ENCODE assay signal across 27 cellular contexts in genomic region chr7:100553032-100553431, GRCh38. TPM values are rescaled to one million over a fixed set of nuclear protein-coding genes. Genes with fewer than 3 reads are reported as not detected.
"Had no signal": no experiment of that assay in that cellular context is flagged by ENCODE, and none has a peak within 500 bp of the region (broad histone marks: within the 10 kb centered on the region; RNA-seq: fewer than 3 reads in every experiment).

No MANE protein-coding gene starts in this region.

- H3K27me3 Mint-ChIP-seq: naive thymus-derived CD8-positive, alpha-beta T cell; stimulated activated naive CD8-positive, alpha-beta T cell treated with anti-CD3 and anti-CD28 coated beads, Interleukin-15, amount 100 ng/mL, for 72 hours had no signal

- H3K27ac Mint-ChIP-seq: nephron progenitor cell had no signal

- H3K27me3 ChIP-seq: dorsolateral prefrontal cortex, foreskin keratinocyte, gastroesophageal sphincter, heart right ventricle, right atrium auricular region, sigmoid colon, suprapubic skin, thyroid gland, vagina had no signal

- H3K4me1 ChIP-seq: foreskin keratinocyte had no signal

- H3K4me3 Mint-ChIP-seq: naive thymus-derived CD8-positive, alpha-beta T cell; nephron progenitor cell; stimulated activated naive CD8-positive, alpha-beta T cell treated with anti-CD3 and anti-CD28 coated beads, Interleukin-15, amount 100 ng/mL, for 72 hours had no signal

- H3K4me3 ChIP-seq: dorsolateral prefrontal cortex, gastroesophageal sphincter, heart right ventricle, lower lobe of right lung, prostate gland, right atrium auricular region, sigmoid colon, suprapubic skin, thyroid gland, vagina had no signal

- DNase-seq: dorsolateral prefrontal cortex; effector CD4-positive, alpha-beta T cell; foreskin keratinocyte; heart right ventricle; hypothalamus; left ventricle myocardium superior; lower lobe of right lung; naive thymus-derived CD8-positive, alpha-beta T cell; nephron progenitor cell; nucleus accumbens; sigmoid colon; stimulated activated CD4-positive, alpha-beta T cell treated with anti-CD3 and anti-CD28 coated beads, Interleukin-2, amount 100 ng/mL, for 24 hours; stimulated activated CD4-positive, alpha-beta T cell treated with anti-CD3 and anti-CD28 coated beads, Interleukin-4, amount 100 ng/mL, for 24 hours; stimulated activated naive CD4-positive, alpha-beta T cell; stimulated activated naive CD8-positive, alpha-beta T cell treated with anti-CD3 and anti-CD28 coated beads, Interleukin-15, amount 100 ng/mL, for 72 hours; thyroid gland; trophoblast cell had no signal

- H3K9me3 ChIP-seq: gastroesophageal sphincter, heart right ventricle, lower lobe of right lung, prostate gland, right atrium auricular region, sigmoid colon, suprapubic skin, thyroid gland, vagina had no signal

- ATAC-seq: esophagus mucosa; foreskin keratinocyte; gastroesophageal sphincter; heart right ventricle; left ventricle myocardium superior; lower lobe of right lung; naive thymus-derived CD8-positive, alpha-beta T cell; stimulated activated naive CD8-positive, alpha-beta T cell treated with anti-CD3 and anti-CD28 coated beads, Interleukin-15, amount 100 ng/mL, for 72 hours had no signal

- H3K27ac ChIP-seq: epithelial cell of prostate, foreskin keratinocyte, gastroesophageal sphincter, heart right ventricle, lower lobe of right lung, prostate gland, right atrium auricular region, sigmoid colon, suprapubic skin, thyroid gland, vagina had no signal

- H3K9me3 Mint-ChIP-seq: naive thymus-derived CD8-positive, alpha-beta T cell; nephron progenitor cell; stimulated activated naive CD8-positive, alpha-beta T cell treated with anti-CD3 and anti-CD28 coated beads, Interleukin-15, amount 100 ng/mL, for 72 hours had no signal

RNA-seq across cellular contexts. Expression of gene SAP25, which starts 20.7 kb away (rescaled TPM):
- total RNA-seq: fibroblast of lung, foreskin keratinocyte, right atrium auricular region, skeletal muscle tissue had no signal

RNA-seq across cellular contexts. Expression of gene FBXO24, which starts 33.1 kb away (rescaled TPM):
- total RNA-seq: mesenteric fat pad had no signal
